1 cellular context compared by ENCODE assay signal in the genomic region with DNA sequence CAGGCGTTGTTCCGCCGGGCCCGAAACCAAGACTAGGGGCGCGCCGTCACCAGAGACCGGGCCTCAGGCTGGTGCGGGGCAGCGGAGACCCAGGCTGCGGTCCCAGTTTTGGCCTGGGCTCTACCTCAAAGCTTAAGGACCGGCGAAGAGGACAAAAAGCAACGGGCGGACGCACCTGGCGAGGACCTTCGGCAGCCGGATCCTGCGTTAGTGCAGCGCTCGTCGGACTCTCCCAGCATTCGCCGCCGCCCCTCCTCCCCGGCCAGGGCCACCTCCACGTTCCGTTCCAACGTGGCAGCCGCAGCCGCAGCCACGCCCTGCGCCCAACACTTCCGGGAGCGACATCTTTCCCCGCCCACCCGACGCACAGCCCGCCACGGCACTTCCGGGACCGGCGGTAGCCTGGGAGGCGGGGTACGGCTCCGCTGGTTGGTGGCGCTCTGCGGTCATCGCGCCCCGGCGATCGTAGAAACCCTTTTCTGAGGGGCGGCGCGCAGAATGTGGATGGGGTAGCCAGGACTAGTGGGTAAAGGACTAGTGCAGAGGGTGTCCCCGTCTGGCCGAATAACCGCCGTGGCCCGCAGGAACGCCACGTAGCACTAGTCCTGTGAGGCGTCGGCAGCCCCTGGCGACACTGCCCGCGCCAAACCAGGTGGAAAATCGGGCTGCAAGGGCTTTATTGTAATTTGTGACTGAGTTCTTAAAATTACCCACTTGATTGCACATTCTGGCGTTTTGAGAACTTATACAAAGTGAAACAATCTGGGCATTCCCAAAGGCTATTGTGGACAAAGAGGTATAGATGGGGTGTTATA.
TF ChIP-seq lines count a peak whose summit lies in the region.

A gene with protein sequence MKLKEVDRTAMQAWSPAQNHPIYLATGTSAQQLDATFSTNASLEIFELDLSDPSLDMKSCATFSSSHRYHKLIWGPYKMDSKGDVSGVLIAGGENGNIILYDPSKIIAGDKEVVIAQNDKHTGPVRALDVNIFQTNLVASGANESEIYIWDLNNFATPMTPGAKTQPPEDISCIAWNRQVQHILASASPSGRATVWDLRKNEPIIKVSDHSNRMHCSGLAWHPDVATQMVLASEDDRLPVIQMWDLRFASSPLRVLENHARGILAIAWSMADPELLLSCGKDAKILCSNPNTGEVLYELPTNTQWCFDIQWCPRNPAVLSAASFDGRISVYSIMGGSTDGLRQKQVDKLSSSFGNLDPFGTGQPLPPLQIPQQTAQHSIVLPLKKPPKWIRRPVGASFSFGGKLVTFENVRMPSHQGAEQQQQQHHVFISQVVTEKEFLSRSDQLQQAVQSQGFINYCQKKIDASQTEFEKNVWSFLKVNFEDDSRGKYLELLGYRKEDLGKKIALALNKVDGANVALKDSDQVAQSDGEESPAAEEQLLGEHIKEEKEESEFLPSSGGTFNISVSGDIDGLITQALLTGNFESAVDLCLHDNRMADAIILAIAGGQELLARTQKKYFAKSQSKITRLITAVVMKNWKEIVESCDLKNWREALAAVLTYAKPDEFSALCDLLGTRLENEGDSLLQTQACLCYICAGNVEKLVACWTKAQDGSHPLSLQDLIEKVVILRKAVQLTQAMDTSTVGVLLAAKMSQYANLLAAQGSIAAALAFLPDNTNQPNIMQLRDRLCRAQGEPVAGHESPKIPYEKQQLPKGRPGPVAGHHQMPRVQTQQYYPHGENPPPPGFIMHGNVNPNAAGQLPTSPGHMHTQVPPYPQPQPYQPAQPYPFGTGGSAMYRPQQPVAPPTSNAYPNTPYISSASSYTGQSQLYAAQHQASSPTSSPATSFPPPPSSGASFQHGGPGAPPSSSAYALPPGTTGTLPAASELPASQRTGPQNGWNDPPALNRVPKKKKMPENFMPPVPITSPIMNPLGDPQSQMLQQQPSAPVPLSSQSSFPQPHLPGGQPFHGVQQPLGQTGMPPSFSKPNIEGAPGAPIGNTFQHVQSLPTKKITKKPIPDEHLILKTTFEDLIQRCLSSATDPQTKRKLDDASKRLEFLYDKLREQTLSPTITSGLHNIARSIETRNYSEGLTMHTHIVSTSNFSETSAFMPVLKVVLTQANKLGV (minus strand): TSS at position 241 of the 815 bp plus-strand sequence. CDS start 9,217 bp downstream, outside the sequence.

TF ChIP-seq in K562, 482 proteins besides CTCF, POLR2A, EP300 and RAD21 (continued from another document and continues in another):
- peak; percentile 41; the same call in 1 of the 2 replicates for TF ChIP-seq ZBTB33 (CRISPR knock-in tag; IDR thresholded peaks at IDR 0.05)
- no peak; the same call in 1 of the 2 replicates for TF ChIP-seq PHF21A (IDR thresholded peaks at IDR 0.05; ENCODE audit: borderline replicate concordance, low read depth)
- TF ChIP-seq NFIC (IDR thresholded peaks at IDR 0.05): 0 out of 2 replicates have a peak, but pooled peaks have one; percentile 23
- TF ChIP-seq, protein P1, sequence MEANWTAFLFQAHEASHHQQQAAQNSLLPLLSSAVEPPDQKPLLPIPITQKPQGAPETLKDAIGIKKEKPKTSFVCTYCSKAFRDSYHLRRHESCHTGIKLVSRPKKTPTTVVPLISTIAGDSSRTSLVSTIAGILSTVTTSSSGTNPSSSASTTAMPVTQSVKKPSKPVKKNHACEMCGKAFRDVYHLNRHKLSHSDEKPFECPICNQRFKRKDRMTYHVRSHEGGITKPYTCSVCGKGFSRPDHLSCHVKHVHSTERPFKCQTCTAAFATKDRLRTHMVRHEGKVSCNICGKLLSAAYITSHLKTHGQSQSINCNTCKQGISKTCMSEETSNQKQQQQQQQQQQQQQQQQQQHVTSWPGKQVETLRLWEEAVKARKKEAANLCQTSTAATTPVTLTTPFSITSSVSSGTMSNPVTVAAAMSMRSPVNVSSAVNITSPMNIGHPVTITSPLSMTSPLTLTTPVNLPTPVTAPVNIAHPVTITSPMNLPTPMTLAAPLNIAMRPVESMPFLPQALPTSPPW (CRISPR knock-in tag; IDR thresholded peaks at IDR 0.05): peak; percentile 81
- TF ChIP-seq NR2C2 (CRISPR knock-in tag; IDR thresholded peaks at IDR 0.05): peak; percentile 79
- peak; percentile 73 for TF ChIP-seq NR2C2 (tag; IDR thresholded peaks at IDR 0.05)
- TF ChIP-seq ZFX (CRISPR knock-in tag; IDR thresholded peaks at IDR 0.05): peak; percentile 98
- peak; percentile 88; the same call in 1 of the 2 replicates for TF ChIP-seq POLR2AphosphoS2 (IDR thresholded peaks at IDR 0.05; ENCODE audit: low read length)
- TF ChIP-seq PCBP2 (IDR thresholded peaks at IDR 0.05; ENCODE audit: low read depth, low read length, poor library complexity, severe bottlenecking): no peak
- TF ChIP-seq, protein P2, sequence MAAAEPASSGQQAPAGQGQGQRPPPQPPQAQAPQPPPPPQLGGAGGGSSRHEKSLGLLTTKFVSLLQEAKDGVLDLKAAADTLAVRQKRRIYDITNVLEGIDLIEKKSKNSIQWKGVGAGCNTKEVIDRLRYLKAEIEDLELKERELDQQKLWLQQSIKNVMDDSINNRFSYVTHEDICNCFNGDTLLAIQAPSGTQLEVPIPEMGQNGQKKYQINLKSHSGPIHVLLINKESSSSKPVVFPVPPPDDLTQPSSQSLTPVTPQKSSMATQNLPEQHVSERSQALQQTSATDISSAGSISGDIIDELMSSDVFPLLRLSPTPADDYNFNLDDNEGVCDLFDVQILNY (CRISPR knock-in tag; IDR thresholded peaks at IDR 0.05): peak; percentile 83; the same call in 1 of the 2 replicates
- no peak for TF ChIP-seq HEY1 (CRISPR knock-in tag; IDR thresholded peaks at IDR 0.05; ENCODE audit: borderline replicate concordance)
- TF ChIP-seq ETS2 (tag; IDR thresholded peaks at IDR 0.05; ENCODE audit: borderline replicate concordance, poor library complexity, severe bottlenecking): no peak
- no peak for TF ChIP-seq CBFA2T3 (IDR thresholded peaks at IDR 0.05)
- TF ChIP-seq ERF (CRISPR knock-in tag; IDR thresholded peaks at IDR 0.05): no peak
- peak; percentile 79 for TF ChIP-seq NEUROD1 (IDR thresholded peaks at IDR 0.05; ENCODE audit: borderline replicate concordance, low read depth, low read length, partially characterized antibody)
- no peak for TF ChIP-seq ZNF696 (CRISPR knock-in tag; conservative IDR thresholded peaks at IDR 0.05)
- no peak for TF ChIP-seq NR3C1 (CRISPR knock-in tag; IDR thresholded peaks at IDR 0.05)
- TF ChIP-seq HMGN3 (IDR thresholded peaks at IDR 0.05; ENCODE audit: borderline replicate concordance, extremely low read depth, insufficient read length, low read depth, low read length): peak; percentile 91
- no peak; the same call in 1 of the 2 replicates for TF ChIP-seq TRIM28 (IDR thresholded peaks at IDR 0.05)
- TF ChIP-seq MAFK (IDR thresholded peaks at IDR 0.05; ENCODE audit: low read length): no peak
- TF ChIP-seq E2F8 (IDR thresholded peaks at IDR 0.05; ENCODE audit: low read depth, partially characterized antibody): peak; percentile 84
- TF ChIP-seq SMAD3 (CRISPR knock-in tag; conservative IDR thresholded peaks at IDR 0.05): 0 out of 2 replicates have a peak, but pooled peaks have one; percentile 41
- TF ChIP-seq HLTF (IDR thresholded peaks at IDR 0.05): no peak
- TF ChIP-seq CREM (IDR thresholded peaks at IDR 0.05; ENCODE audit: low read depth): peak; percentile 99
- no peak for TF ChIP-seq STAT5B (CRISPR knock-in tag; IDR thresholded peaks at IDR 0.05)
- TF ChIP-seq RFX1 (IDR thresholded peaks at IDR 0.05): no peak
- TF ChIP-seq ZNF280A (IDR thresholded peaks at IDR 0.05; ENCODE audit: low read depth, partially characterized antibody): no peak
- TF ChIP-seq SRSF9 (IDR thresholded peaks at IDR 0.05; ENCODE audit: borderline replicate concordance, low read depth, low read length): no peak
- peak; percentile 97 for TF ChIP-seq MYC (IDR thresholded peaks at IDR 0.05; ENCODE audit: low read depth, low read length)
- TF ChIP-seq MYC (CRISPR knock-in tag; IDR thresholded peaks at IDR 0.05; ENCODE audit: borderline replicate concordance, low read depth): no peak
- 0 out of 2 replicates have a peak, but pooled peaks have one; percentile 20 for TF ChIP-seq NBN (IDR thresholded peaks at IDR 0.05; ENCODE audit: low read depth)
- TF ChIP-seq ZBTB17 (CRISPR knock-in tag; IDR thresholded peaks at IDR 0.05): peak; percentile 28; the same call in 1 of the 2 replicates
- TF ChIP-seq ILK (tag; IDR thresholded peaks at IDR 0.05; ENCODE audit: borderline replicate concordance, low read depth): no peak
- no peak for TF ChIP-seq DMBX1 (CRISPR knock-in tag; IDR thresholded peaks at IDR 0.05; ENCODE audit: borderline replicate concordance)
- TF ChIP-seq, protein P3, sequence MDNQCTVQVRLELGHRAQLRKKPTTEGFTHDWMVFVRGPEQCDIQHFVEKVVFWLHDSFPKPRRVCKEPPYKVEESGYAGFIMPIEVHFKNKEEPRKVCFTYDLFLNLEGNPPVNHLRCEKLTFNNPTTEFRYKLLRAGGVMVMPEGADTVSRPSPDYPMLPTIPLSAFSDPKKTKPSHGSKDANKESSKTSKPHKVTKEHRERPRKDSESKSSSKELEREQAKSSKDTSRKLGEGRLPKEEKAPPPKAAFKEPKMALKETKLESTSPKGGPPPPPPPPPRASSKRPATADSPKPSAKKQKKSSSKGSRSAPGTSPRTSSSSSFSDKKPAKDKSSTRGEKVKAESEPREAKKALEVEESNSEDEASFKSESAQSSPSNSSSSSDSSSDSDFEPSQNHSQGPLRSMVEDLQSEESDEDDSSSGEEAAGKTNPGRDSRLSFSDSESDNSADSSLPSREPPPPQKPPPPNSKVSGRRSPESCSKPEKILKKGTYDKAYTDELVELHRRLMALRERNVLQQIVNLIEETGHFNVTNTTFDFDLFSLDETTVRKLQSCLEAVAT (IDR thresholded peaks at IDR 0.05): peak in 1 of 2 experiments; percentile 92; a peak in 2 of 4 replicates
- peak; percentile 99 for TF ChIP-seq PHF8 (IDR thresholded peaks at IDR 0.05; ENCODE audit: borderline replicate concordance, low read length)
- TF ChIP-seq SRSF3 (IDR thresholded peaks at IDR 0.05; ENCODE audit: insufficient read depth, low read length): no peak
- TF ChIP-seq ZNF395 (CRISPR knock-in tag; IDR thresholded peaks at IDR 0.05): 0 out of 2 replicates have a peak, but pooled peaks have one; percentile 50
